In the genomic region with DNA sequence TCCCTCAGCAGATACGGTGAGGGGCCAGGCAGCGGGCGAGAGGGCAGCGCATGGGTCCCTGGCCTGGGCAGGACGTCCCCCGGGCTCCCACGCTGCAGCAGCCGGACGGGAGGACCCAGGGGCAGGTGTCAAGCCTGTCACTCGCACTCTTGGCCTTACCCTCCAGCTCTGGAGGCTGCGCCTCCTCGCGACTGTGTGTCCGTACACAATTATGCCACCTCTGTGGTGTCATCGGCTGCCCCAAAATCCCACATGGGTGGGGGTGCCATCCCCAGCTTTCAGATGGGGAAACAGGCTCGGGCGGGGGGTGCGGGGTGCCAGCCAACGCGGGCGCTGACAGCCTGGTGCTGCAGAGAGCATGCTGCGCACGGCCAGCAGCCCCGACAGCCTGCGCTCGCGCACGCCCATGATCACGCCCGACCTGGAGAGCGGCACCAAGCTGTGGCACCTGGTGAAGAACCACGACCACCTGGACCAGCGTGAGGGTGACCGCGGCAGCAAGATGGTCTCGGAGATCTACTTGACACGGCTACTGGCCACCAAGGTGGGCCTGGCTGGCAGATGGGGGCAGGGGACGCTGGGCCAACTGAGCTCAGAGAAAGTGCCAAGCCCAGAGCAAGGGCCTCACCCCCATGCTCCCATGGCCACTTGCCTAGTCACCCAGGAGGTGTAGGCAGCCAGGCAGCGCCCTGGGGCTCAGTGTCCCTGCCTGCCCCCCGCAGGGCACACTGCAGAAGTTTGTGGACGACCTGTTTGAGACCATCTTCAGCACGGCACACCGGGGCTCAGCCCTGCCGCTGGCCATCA, we compare ENCODE assay signal across 17 cellular contexts. TPM values are rescaled to one million over a fixed set of nuclear protein-coding genes. Genes with fewer than 3 reads are reported as not detected.
A peak's percentile ranks its signal among the peaks of the same experiment; 100 is the strongest.
DNase-seq lines count a peak whose midpoint lies in the region; ATAC-seq, FAIRE-seq and TF ChIP-seq lines count a peak whose summit lies in the region.
"Had no signal": no experiment of that assay in that cellular context is flagged by ENCODE, and none has a peak within 500 bp of the region (broad histone marks: within the 10 kb centered on the region; RNA-seq: fewer than 3 reads in every experiment).

No MANE protein-coding gene starts in this region.

- POLR2A ChIA-PET in K562 (lab: Yijun Ruan, JAX), result no interaction called here

- H3K4me2 ChIP-seq in K562 (ENCODE audit: insufficient read depth, low read length) (no peak overlapping the region), neuronal stem cell (ENCODE audit: insufficient read depth, low read length, poor library complexity, severe bottlenecking) (no peak overlapping the region)

- no peak for TF ChIP-seq POLR2A in K562 (conservative IDR thresholded peaks at IDR 0.05)

- peak overlapping the region; percentile 56 for H3K14ac ChIP-seq in neuronal stem cell (ENCODE audit: low read length)

- no peak overlapping the region for H3K4me3 ChIP-seq in right cardiac atrium (ENCODE audit: low read length)
- no peak overlapping the region for H3K4me3 ChIP-seq in left ventricle myocardium inferior
- H3K4me3 ChIP-seq in K562, result no peak overlapping the region
- no peak overlapping the region for H3K4me3 ChIP-seq in neuronal stem cell (ENCODE audit: low read length in 2 of 2)
- H3K4me3 ChIP-seq: HAP-1 had no signal

- H3K27me3 ChIP-seq in right cardiac atrium (ENCODE audit: control insufficient read depth, insufficient read depth), result no peaks in the 10 kb centered on the region
- no peaks in the 10 kb centered on the region for H3K27me3 ChIP-seq in left ventricle myocardium inferior (ENCODE audit: low read depth)
- H3K27me3 ChIP-seq in K562 (ENCODE audit: control insufficient read depth in 2 of 2, insufficient read depth in 2 of 2, low read length in 2 of 2), result no peaks in the 10 kb centered on the region
- no peaks in the 10 kb centered on the region for H3K27me3 ChIP-seq in neuronal stem cell (ENCODE audit: control insufficient read depth in 3 of 3, insufficient read depth in 3 of 3, low read depth in 1 of 3, low read length in 3 of 3)

- no peak for TF ChIP-seq EP300 in K562 (IDR thresholded peaks at IDR 0.05; ENCODE audit: low read length)

- no peak overlapping the region for H3K4ac ChIP-seq in neuronal stem cell (ENCODE audit: low read length)

- H2AK5ac ChIP-seq in neuronal stem cell (ENCODE audit: low read depth, low read length), result no peak overlapping the region

- no peaks in the 10 kb centered on the region for H3K9me1 ChIP-seq in K562 (ENCODE audit: control insufficient read depth, insufficient read depth, low read length)

- no peak overlapping the region for H2BK12ac ChIP-seq in neuronal stem cell (ENCODE audit: low read length)

- peak overlapping the region; percentile 48 for H3K18ac ChIP-seq in neuronal stem cell (ENCODE audit: low read length)

- ATAC-seq in right cardiac atrium (no peak), K562 (no peak), HG02884 (IDR thresholded peaks at IDR 0.05; ENCODE audit: unreplicated experiment) (no peak)

- H3K9me3 ChIP-seq in right cardiac atrium (ENCODE audit: control insufficient read depth, low read length) (no peaks in the 10 kb centered on the region), left ventricle myocardium inferior (replicated peaks) (no peaks in the 10 kb centered on the region), K562 (replicated peaks; ENCODE audit: control insufficient read depth, insufficient read depth, low read depth, low read length) (no peaks in the 10 kb centered on the region), neuronal stem cell (replicated peaks in 1 of 2; ENCODE audit: control insufficient read depth in 2 of 2, insufficient read depth in 1 of 2, low read depth in 1 of 2, low read length in 2 of 2) (peaks cover 0 to 1% of the 10 kb centered on the region in 2 donors)
- H3K9me3 ChIP-seq: HAP-1 had no signal

- H2BK5ac ChIP-seq in neuronal stem cell (ENCODE audit: low read length), result no peak overlapping the region

- no peak overlapping the region for H3K9ac ChIP-seq in K562 (ENCODE audit: insufficient read depth in 1 of 2, low read depth in 2 of 2, low read length in 2 of 2)
- H3K9ac ChIP-seq in neuronal stem cell (ENCODE audit: low read depth, low read length, poor library complexity), result peak overlapping the region; percentile 12

- no peak for TF ChIP-seq CTCF in left ventricle myocardium inferior (IDR thresholded peaks at IDR 0.05; ENCODE audit: borderline replicate concordance)
- TF ChIP-seq CTCF in K562 (IDR thresholded peaks at IDR 0.05 in 2 of 3, conservative IDR thresholded peaks at IDR 0.05 in 1 of 3; ENCODE audit: insufficient read depth in 2 of 3, low read depth in 1 of 3, low read length in 3 of 3), result no peak

- TF ChIP-seq RAD21 in K562 (CRISPR knock-in tag; conservative IDR thresholded peaks at IDR 0.05 in 1 of 2, IDR thresholded peaks at IDR 0.05 in 1 of 2), result no peak

- no TSS peak for BruUV-seq in K562 (replicated peaks; lab: Mats Ljungman, UMichigan)

- no peak overlapping the region for H3K27ac ChIP-seq in right cardiac atrium (ENCODE audit: low read length)
- no peak overlapping the region for H3K27ac ChIP-seq in left ventricle myocardium inferior (replicated peaks)
- no peak overlapping the region for H3K27ac ChIP-seq in K562 (ENCODE audit: extremely low read depth, low read depth, low read length)
- H3K27ac ChIP-seq in neuronal stem cell (replicated peaks; ENCODE audit: low read length), result no peak overlapping the region

- peak overlapping the region; percentile 43 for H4K8ac ChIP-seq in neuronal stem cell (ENCODE audit: low read depth, low read length)

- in situ Hi-C loops in K562 (cut with MboI), result no loop called here

- intact Hi-C loops in right cardiac atrium (cut with DNase I), result no loop called here
- intact Hi-C loops in left ventricle myocardium inferior (cut with micrococcal nuclease), result no loop called here
- intact Hi-C loops in K562 (cut with micrococcal nuclease), result no loop called here

- no peak overlapping the region for H2AFZ ChIP-seq in K562 (ENCODE audit: low read depth, low read length)
- H2AFZ ChIP-seq in neuronal stem cell (ENCODE audit: low read length), result no peak overlapping the region

- CTCF ChIA-PET in K562 (lab: Yijun Ruan, JAX; ENCODE audit: low intra/inter-chr PET ratio), result no interaction called here

- DNase-seq in right cardiac atrium (peak in 2 of 3 donors; percentile 52 to 66), left ventricle myocardium inferior (no peak), K562 (ENCODE audit: extremely low read depth in 1 of 4, low spot score in 3 of 4) (no peak), neuronal stem cell (ENCODE audit: low spot score) (no peak), foreskin melanocyte (no peak)
- DNase-seq: C1 segment of cervical spinal cord; Calu3; CD4-positive, alpha-beta memory T cell; COR-L47; DND-41; GOT3; HFFc6 had no signal

- no peaks in the 10 kb centered on the region for H3K79me2 ChIP-seq in K562 (ENCODE audit: control insufficient read depth, insufficient read depth, low read length)

- H2BK120ac ChIP-seq in neuronal stem cell (ENCODE audit: low read depth, low read length), result no peak overlapping the region

- no peaks in the 10 kb centered on the region for H4K20me1 ChIP-seq in K562 (replicated peaks; ENCODE audit: control insufficient read depth, insufficient read depth, low read length)

- no peak overlapping the region for H4K91ac ChIP-seq in neuronal stem cell (ENCODE audit: low read depth, low read length, poor library complexity)

- H2BK15ac ChIP-seq in neuronal stem cell (ENCODE audit: low read length), result no peak overlapping the region

- H3K79me1 ChIP-seq in neuronal stem cell (ENCODE audit: low read depth, low read length), result peaks cover 4% of the 10 kb centered on the region

- WGBS in right cardiac atrium, result 94% methylated on average over 44 of the region's 44 CpGs
- WGBS in K562 (ENCODE audit: insufficient coverage, low coverage, missing lambda C conversion rate), result 98% methylated on average over 10 of the region's 44 CpGs
- WGBS in neuronal stem cell (ENCODE audit: extremely low coverage in 2 of 2, insufficient read length in 2 of 2, insufficient replicate concordance in 1 of 2), 2 donors, result no CpG with 5 or more reads among the region's 44 CpGs

- H3K36me3 ChIP-seq in left ventricle myocardium inferior (peaks cover 56% of the 10 kb centered on the region), K562 (ENCODE audit: control insufficient read depth, insufficient read depth, low read length) (peaks cover 76% of the 10 kb centered on the region; the same call in 2 of the 3 replicates), neuronal stem cell (replicated peaks in 1 of 2; ENCODE audit: control insufficient read depth in 2 of 2, insufficient read depth in 2 of 2, low read length in 2 of 2) (peaks cover 89 to 98% of the 10 kb centered on the region in 2 donors)

- no peaks in the 10 kb centered on the region for H3K4me1 ChIP-seq in right cardiac atrium (ENCODE audit: control insufficient read depth, insufficient read depth, low read length)
- peaks cover 5% of the 10 kb centered on the region for H3K4me1 ChIP-seq in left ventricle myocardium inferior
- peaks cover 0 to 6% of the 10 kb centered on the region in 2 experiments; a peak in 3 of 5 replicates for H3K4me1 ChIP-seq in K562 (replicated peaks in 1 of 2; ENCODE audit: control insufficient read depth in 2 of 2, insufficient read depth in 2 of 2, low read length in 2 of 2)
- no peaks in the 10 kb centered on the region for H3K4me1 ChIP-seq in neuronal stem cell (ENCODE audit: control insufficient read depth in 2 of 2, insufficient read depth in 1 of 2, low read depth in 1 of 2, low read length in 2 of 2)
- H3K4me1 ChIP-seq: HAP-1 had no signal

- FAIRE-seq in K562 (lab: Jason Lieb, UNC), result no peak
- FAIRE-seq: G401.6, GM12892, H54 had no signal

- H3K23ac ChIP-seq in neuronal stem cell (ENCODE audit: low read depth, low read length, poor library complexity), result peak overlapping the region; percentile 73

RNA-seq across cellular contexts. Expression of a gene that starts 46.8 kb away (rescaled TPM):
- 10 to 100 TPM; 12.8 to 17.8 (median 15.2) TPM for total RNA-seq in right cardiac atrium
- 9.9 TPM for polyA plus RNA-seq in right cardiac atrium
- 26.4 TPM for total RNA-seq in left ventricle myocardium inferior
- 126 and 340 TPM in 2 replicates for total RNA-seq in K562 (2011; cell fraction: chromatin; rRNA removed; ENCODE audit: low replicate concordance)
- 201 and 257 TPM in 2 replicates for total RNA-seq in K562 (2011; cell fraction: nucleolus; rRNA removed)
- total RNA-seq in K562 (2011; cell fraction: nucleoplasm; rRNA removed), result 135 and 137 TPM in 2 replicates
- 25.7 and 29.7 TPM in 2 replicates for total RNA-seq in K562 (2014; rRNA removed)
- 11.4 and 14.0 TPM in 2 replicates for total RNA-seq in K562 (2014; rRNA removed; fragmentation: Illumina TruSeq; extraction: Trizol)
- total RNA-seq in K562 (2015; rRNA removed; fragmentation: Illumina TruSeq; extraction: Trizol), result 14.4 and 15.6 TPM in 2 replicates
- 49.3 and 59.9 TPM in 2 replicates for total RNA-seq in K562 (2021)
- polyA plus RNA-seq in K562 (2011; rRNA removed), result 39.2 and 54.7 TPM in 2 replicates
- polyA plus RNA-seq in K562 (2011; cell fraction: cytosol; rRNA removed), result 30.3 and 79.8 TPM in 2 replicates
- 230 and 364 TPM in 2 replicates for polyA plus RNA-seq in K562 (2011; cell fraction: nucleus; rRNA removed)
- 30.0 and 54.1 TPM in 2 replicates for polyA plus RNA-seq in K562 (2012)
- 16.8 and 30.4 TPM in 2 replicates for polyA plus RNA-seq in K562 (2014; fragmentation: Illumina TruSeq; extraction: Trizol)
- under 1 TPM; 0.23 to 0.35 TPM for polyA plus RNA-seq in K562 (2014; fragmentation: Nextera tagmentation; extraction: Ambion mirVana)
- 32.3 and 37.7 TPM in 2 replicates for polyA plus RNA-seq in K562 (2014; rRNA removed)
- 37.0 and 87.9 TPM in 2 replicates for polyA minus RNA-seq in K562 (2011; rRNA and poly(A)+ RNA removed)
- polyA minus RNA-seq in K562 (2011; cell fraction: cytosol; rRNA and poly(A)+ RNA removed), result 46.9 and 52.1 TPM in 2 replicates
- polyA minus RNA-seq in K562 (2011; cell fraction: nucleus; rRNA and poly(A)+ RNA removed), result 79.0 and 94.2 TPM in 2 replicates
- polyA plus RNA-seq in neuronal stem cell (2013, experiment 1 of 2), result 31.7 TPM
- 32.1 TPM for polyA plus RNA-seq in neuronal stem cell (2013, experiment 2 of 2)

Comparison
In these comparisons a context has a peak if more than half of its experiments do, and no peak if none do; other contexts are left out.
1. DNase-seq: peak in right cardiac atrium (2 of 3); none in left ventricle myocardium inferior (single experiment), K562 (0 of 4), neuronal stem cell (single experiment) and foreskin melanocyte (single experiment).